Comparison of ENCODE assay signal across 18 cellular contexts in genomic region chr14:78829274-78829673, GRCh38.
A peak's percentile ranks its signal among the peaks of the same experiment; 100 is the strongest.
DNase-seq lines count a peak whose midpoint lies in the region; ATAC-seq lines count a peak whose summit lies in the region.
"Had no signal": no experiment of that assay in that cellular context is flagged by ENCODE, and none has a peak within 500 bp of the region (broad histone marks: within the 10 kb centered on the region; RNA-seq: fewer than 3 reads in every experiment).

No MANE protein-coding gene starts in this region.

- DNase-seq in Ammon's horn (ENCODE audit: low spot score) = no peak
- no peak for DNase-seq in posterior cingulate gyrus
- DNase-seq in SKM-1 treated with dmso at 0.1 percent for 144 hours (lab: John Stamatoyannopoulos, UW; ENCODE audit: unreplicated experiment) = no peak
- DNase-seq: ACHN; CD4-positive, alpha-beta T cell; DMS79; KBM-7; NCI-H146; NCI-H226; NCI-H526; NK-92 treated with Interleukin-12 subunit alpha and Interleukin-12 subunit beta, amount 100 ng/mL, for 24 hours; T-cell; T1000 had no signal

- H3K4me1 Mint-ChIP-seq in stimulated activated memory B cell treated with anti-CD40 and anti-IgM and Interleukin-4, amounts not matched to agents 10 μg/mL and 1 μg/mL and 100 μg/mL, for 72 hours = no peaks in the 10 kb centered on the region
- H3K4me1 Mint-ChIP-seq: B cell, T-cell had no signal

- ATAC-seq in GM18909 (IDR thresholded peaks at IDR 0.05; ENCODE audit: poor library complexity, unreplicated experiment) (peak; percentile 83), HG02759 (IDR thresholded peaks at IDR 0.05; ENCODE audit: unreplicated experiment) (peak; percentile 73), HG03159 (IDR thresholded peaks at IDR 0.05; ENCODE audit: unreplicated experiment) (peak; percentile 83)
- no peak for ATAC-seq in stimulated activated memory B cell treated with anti-CD40 and anti-IgM and Interleukin-4, amounts not matched to agents 10 μg/mL and 1 μg/mL and 100 μg/mL, for 72 hours
- ATAC-seq: T-cell had no signal

- intact Hi-C loops in posterior cingulate gyrus (cut with DNase I) = no loop called here

- no peaks in the 10 kb centered on the region for H3K9me3 Mint-ChIP-seq in stimulated activated memory B cell treated with anti-CD40 and anti-IgM and Interleukin-4, amounts not matched to agents 10 μg/mL and 1 μg/mL and 100 μg/mL, for 72 hours

- no peaks in the 10 kb centered on the region for H3K36me3 Mint-ChIP-seq in stimulated activated memory B cell treated with anti-CD40 and anti-IgM and Interleukin-4, amounts not matched to agents 10 μg/mL and 1 μg/mL and 100 μg/mL, for 72 hours
- H3K36me3 Mint-ChIP-seq: T-cell had no signal

- H3K27ac Mint-ChIP-seq in stimulated activated memory B cell treated with anti-CD40 and anti-IgM and Interleukin-4, amounts not matched to agents 10 μg/mL and 1 μg/mL and 100 μg/mL, for 72 hours = no peak overlapping the region
- H3K27ac Mint-ChIP-seq: B cell; CD4-positive, alpha-beta T cell; T-cell had no signal

- no peak overlapping the region for H3K4me3 Mint-ChIP-seq in stimulated activated memory B cell treated with anti-CD40 and anti-IgM and Interleukin-4, amounts not matched to agents 10 μg/mL and 1 μg/mL and 100 μg/mL, for 72 hours
- H3K4me3 Mint-ChIP-seq: B cell; CD4-positive, alpha-beta T cell; T-cell had no signal

- no peaks in the 10 kb centered on the region for H3K27me3 Mint-ChIP-seq in stimulated activated memory B cell treated with anti-CD40 and anti-IgM and Interleukin-4, amounts not matched to agents 10 μg/mL and 1 μg/mL and 100 μg/mL, for 72 hours
- H3K27me3 Mint-ChIP-seq: B cell had no signal
